1 cellular context compared by ENCODE assay signal in the genomic region with DNA sequence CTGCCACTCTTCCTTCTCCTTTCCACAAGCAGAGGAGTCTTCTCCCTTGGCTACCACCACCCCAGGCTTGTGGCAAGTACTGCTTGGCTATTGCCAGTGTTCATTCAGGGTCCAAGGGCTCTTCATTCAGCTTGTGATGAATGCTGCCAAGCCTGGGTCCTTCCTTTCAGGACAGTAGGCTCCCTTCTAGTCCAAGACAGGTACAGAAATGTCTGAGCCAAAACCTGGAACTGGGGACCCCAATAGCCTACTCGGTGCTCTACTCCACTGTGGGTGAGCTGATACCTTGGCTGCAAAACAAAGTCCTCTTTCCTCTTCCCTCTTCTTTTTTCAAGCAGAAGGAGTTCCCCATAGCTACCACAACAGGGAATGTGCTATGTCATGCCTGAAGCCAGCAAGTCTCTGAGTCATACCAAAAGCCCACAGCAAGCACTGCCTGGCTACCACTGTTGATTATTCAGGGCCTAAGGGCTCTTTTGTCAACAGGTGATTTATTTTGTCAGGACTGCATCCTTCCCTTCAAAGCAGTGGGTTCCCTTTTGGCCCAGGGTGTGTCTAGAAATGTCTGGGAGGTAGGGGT.
TF ChIP-seq lines count a peak whose summit lies in the region.

No MANE protein-coding gene starts in this region.

TF ChIP-seq in GM12878, 131 proteins besides CTCF, POLR2A, EP300 and RAD21 (continued from another document and continues in another):
- TF ChIP-seq, protein P1, sequence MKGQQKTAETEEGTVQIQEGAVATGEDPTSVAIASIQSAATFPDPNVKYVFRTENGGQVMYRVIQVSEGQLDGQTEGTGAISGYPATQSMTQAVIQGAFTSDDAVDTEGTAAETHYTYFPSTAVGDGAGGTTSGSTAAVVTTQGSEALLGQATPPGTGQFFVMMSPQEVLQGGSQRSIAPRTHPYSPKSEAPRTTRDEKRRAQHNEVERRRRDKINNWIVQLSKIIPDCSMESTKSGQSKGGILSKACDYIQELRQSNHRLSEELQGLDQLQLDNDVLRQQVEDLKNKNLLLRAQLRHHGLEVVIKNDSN (IDR thresholded peaks at IDR 0.05; ENCODE audit: borderline replicate concordance, extremely low read length, insufficient read depth, low read depth, low read length): no peak
- TF ChIP-seq HCFC1 (IDR thresholded peaks at IDR 0.05; ENCODE audit: low read length) (no peak), IRF4 (IDR thresholded peaks at IDR 0.05; ENCODE audit: low read depth, low read length) (peak; percentile 56; the same call in 1 of the 2 replicates), SRF (IDR thresholded peaks at IDR 0.05; ENCODE audit: low read depth in 2 of 2, low read length in 2 of 2) (no peak), PAX5 (IDR thresholded peaks at IDR 0.05; ENCODE audit: borderline replicate concordance, low read depth, low read length) (no peak), NRF1 (conservative IDR thresholded peaks at IDR 0.05; ENCODE audit: low read depth, low read length) (no peak), MTA2 (IDR thresholded peaks at IDR 0.05; ENCODE audit: low read depth) (no peak), CREM (IDR thresholded peaks at IDR 0.05; ENCODE audit: low read depth) (no peak), ZZZ3 (IDR thresholded peaks at IDR 0.05; ENCODE audit: control insufficient read depth, insufficient read length, low read depth) (no peak), KAT2A (conservative IDR thresholded peaks at IDR 0.05; ENCODE audit: control insufficient read depth, low read depth, low read length) (no peak), RUNX3 (IDR thresholded peaks at IDR 0.05; ENCODE audit: low read length) (peak; percentile 44), POLR2AphosphoS5 (IDR thresholded peaks at IDR 0.05; ENCODE audit: low read length) (no peak), TARDBP (IDR thresholded peaks at IDR 0.05; ENCODE audit: borderline replicate concordance) (no peak), CHD1 (IDR thresholded peaks at IDR 0.05; ENCODE audit: low read depth, low read length) (no peak), HDAC2 (IDR thresholded peaks at IDR 0.05) (no peak), WRNIP1 (IDR thresholded peaks at IDR 0.05; ENCODE audit: borderline replicate concordance, low read depth, low read length) (no peak), IKZF2 (IDR thresholded peaks at IDR 0.05) (peak; percentile 81 to 84), MYB (IDR thresholded peaks at IDR 0.05; ENCODE audit: borderline replicate concordance, low read depth, low read length) (no peak), RELA (IDR thresholded peaks at IDR 0.05; ENCODE audit: borderline replicate concordance, partially characterized antibody) (no peak), BHLHE40 (IDR thresholded peaks at IDR 0.05; ENCODE audit: borderline replicate concordance in 1 of 2, low read depth in 2 of 2, low read length in 1 of 2) (peak in 1 of 2 experiments; percentile 8; a peak in 1 of 4 replicates), TCF12 (IDR thresholded peaks at IDR 0.05; ENCODE audit: low read depth, low read length) (no peak), POU2F2 (IDR thresholded peaks at IDR 0.05; ENCODE audit: borderline replicate concordance, low read depth, low read length) (peak; percentile 44; the same call in 1 of the 3 replicates), SUZ12 (IDR thresholded peaks at IDR 0.05; ENCODE audit: unreplicated experiment) (no peak), CBFB (IDR thresholded peaks at IDR 0.05; ENCODE audit: low read depth) (no peak), SIN3A (IDR thresholded peaks at IDR 0.05; ENCODE audit: low read depth, low read length) (no peak), ATF7 (IDR thresholded peaks at IDR 0.05; ENCODE audit: low read depth) (0 out of 2 replicates have a peak, but pooled peaks have one; percentile 15), CEBPB (IDR thresholded peaks at IDR 0.05; ENCODE audit: borderline replicate concordance in 1 of 2, low read depth in 2 of 2, low read length in 2 of 2) (no peak), SMAD5 (IDR thresholded peaks at IDR 0.05; ENCODE audit: low read depth) (no peak), ZNF622 (IDR thresholded peaks at IDR 0.05) (no peak), BACH1 (IDR thresholded peaks at IDR 0.05; ENCODE audit: borderline replicate concordance) (peak; percentile 82; the same call in 1 of the 2 replicates), RAD51 (IDR thresholded peaks at IDR 0.05) (no peak), EGR1 (IDR thresholded peaks at IDR 0.05; ENCODE audit: borderline replicate concordance in 1 of 2, low read depth in 2 of 2, low read length in 2 of 2) (no peak), JUND (IDR thresholded peaks at IDR 0.05; ENCODE audit: low read depth, low read length) (no peak), DPF2 (IDR thresholded peaks at IDR 0.05) (0 out of 2 replicates have a peak, but pooled peaks have one; percentile 53), PAX8 (IDR thresholded peaks at IDR 0.05) (no peak), SMAD1 (IDR thresholded peaks at IDR 0.05; ENCODE audit: low read depth, partially characterized antibody) (no peak), NFYA (IDR thresholded peaks at IDR 0.05; ENCODE audit: borderline replicate concordance, low read depth, low read length) (no peak), ZNF217 (IDR thresholded peaks at IDR 0.05) (no peak), YY1 (IDR thresholded peaks at IDR 0.05; ENCODE audit: low read depth, low read length) (no peak), GABPA (IDR thresholded peaks at IDR 0.05; ENCODE audit: low read depth) (no peak), SREBF2 (IDR thresholded peaks at IDR 0.05; ENCODE audit: low read length) (no peak)
- TF ChIP-seq, protein P2, sequence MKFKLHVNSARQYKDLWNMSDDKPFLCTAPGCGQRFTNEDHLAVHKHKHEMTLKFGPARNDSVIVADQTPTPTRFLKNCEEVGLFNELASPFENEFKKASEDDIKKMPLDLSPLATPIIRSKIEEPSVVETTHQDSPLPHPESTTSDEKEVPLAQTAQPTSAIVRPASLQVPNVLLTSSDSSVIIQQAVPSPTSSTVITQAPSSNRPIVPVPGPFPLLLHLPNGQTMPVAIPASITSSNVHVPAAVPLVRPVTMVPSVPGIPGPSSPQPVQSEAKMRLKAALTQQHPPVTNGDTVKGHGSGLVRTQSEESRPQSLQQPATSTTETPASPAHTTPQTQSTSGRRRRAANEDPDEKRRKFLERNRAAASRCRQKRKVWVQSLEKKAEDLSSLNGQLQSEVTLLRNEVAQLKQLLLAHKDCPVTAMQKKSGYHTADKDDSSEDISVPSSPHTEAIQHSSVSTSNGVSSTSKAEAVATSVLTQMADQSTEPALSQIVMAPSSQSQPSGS (IDR thresholded peaks at IDR 0.05; ENCODE audit: low read length): no peak
- TF ChIP-seq, protein P3, sequence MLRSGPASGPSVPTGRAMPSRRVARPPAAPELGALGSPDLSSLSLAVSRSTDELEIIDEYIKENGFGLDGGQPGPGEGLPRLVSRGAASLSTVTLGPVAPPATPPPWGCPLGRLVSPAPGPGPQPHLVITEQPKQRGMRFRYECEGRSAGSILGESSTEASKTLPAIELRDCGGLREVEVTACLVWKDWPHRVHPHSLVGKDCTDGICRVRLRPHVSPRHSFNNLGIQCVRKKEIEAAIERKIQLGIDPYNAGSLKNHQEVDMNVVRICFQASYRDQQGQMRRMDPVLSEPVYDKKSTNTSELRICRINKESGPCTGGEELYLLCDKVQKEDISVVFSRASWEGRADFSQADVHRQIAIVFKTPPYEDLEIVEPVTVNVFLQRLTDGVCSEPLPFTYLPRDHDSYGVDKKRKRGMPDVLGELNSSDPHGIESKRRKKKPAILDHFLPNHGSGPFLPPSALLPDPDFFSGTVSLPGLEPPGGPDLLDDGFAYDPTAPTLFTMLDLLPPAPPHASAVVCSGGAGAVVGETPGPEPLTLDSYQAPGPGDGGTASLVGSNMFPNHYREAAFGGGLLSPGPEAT (IDR thresholded peaks at IDR 0.05; ENCODE audit: low read depth): 0 out of 2 replicates have a peak, but pooled peaks have one; percentile 45
- TF ChIP-seq, protein P4, sequence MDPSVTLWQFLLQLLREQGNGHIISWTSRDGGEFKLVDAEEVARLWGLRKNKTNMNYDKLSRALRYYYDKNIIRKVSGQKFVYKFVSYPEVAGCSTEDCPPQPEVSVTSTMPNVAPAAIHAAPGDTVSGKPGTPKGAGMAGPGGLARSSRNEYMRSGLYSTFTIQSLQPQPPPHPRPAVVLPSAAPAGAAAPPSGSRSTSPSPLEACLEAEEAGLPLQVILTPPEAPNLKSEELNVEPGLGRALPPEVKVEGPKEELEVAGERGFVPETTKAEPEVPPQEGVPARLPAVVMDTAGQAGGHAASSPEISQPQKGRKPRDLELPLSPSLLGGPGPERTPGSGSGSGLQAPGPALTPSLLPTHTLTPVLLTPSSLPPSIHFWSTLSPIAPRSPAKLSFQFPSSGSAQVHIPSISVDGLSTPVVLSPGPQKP (IDR thresholded peaks at IDR 0.05; ENCODE audit: low read depth, low read length): no peak
- TF ChIP-seq, protein P5, sequence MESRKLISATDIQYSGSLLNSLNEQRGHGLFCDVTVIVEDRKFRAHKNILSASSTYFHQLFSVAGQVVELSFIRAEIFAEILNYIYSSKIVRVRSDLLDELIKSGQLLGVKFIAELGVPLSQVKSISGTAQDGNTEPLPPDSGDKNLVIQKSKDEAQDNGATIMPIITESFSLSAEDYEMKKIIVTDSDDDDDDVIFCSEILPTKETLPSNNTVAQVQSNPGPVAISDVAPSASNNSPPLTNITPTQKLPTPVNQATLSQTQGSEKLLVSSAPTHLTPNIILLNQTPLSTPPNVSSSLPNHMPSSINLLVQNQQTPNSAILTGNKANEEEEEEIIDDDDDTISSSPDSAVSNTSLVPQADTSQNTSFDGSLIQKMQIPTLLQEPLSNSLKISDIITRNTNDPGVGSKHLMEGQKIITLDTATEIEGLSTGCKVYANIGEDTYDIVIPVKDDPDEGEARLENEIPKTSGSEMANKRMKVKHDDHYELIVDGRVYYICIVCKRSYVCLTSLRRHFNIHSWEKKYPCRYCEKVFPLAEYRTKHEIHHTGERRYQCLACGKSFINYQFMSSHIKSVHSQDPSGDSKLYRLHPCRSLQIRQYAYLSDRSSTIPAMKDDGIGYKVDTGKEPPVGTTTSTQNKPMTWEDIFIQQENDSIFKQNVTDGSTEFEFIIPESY (IDR thresholded peaks at IDR 0.05): no peak
- TF ChIP-seq, protein P6, sequence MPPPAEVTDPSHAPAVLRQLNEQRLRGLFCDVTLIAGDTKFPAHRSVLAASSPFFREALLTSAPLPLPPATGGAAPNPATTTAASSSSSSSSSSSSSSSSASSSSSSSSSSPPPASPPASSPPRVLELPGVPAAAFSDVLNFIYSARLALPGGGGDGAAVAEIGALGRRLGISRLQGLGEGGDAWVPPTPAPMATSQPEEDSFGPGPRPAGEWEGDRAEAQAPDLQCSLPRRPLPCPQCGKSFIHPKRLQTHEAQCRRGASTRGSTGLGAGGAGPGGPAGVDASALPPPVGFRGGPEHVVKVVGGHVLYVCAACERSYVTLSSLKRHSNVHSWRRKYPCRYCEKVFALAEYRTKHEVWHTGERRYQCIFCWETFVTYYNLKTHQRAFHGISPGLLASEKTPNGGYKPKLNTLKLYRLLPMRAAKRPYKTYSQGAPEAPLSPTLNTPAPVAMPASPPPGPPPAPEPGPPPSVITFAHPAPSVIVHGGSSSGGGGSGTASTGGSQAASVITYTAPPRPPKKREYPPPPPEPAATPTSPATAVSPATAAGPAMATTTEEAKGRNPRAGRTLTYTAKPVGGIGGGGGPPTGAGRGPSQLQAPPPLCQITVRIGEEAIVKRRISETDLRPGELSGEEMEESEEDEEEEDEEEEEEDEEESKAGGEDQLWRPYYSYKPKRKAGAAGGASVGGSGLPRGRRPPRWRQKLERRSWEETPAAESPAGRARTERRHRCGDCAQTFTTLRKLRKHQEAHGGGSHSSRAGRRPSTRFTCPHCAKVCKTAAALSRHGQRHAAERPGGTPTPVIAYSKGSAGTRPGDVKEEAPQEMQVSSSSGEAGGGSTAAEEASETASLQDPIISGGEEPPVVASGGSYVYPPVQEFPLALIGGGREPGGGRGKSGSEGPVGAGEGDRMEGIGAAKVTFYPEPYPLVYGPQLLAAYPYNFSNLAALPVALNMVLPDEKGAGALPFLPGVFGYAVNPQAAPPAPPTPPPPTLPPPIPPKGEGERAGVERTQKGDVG (CRISPR knock-in tag; IDR thresholded peaks at IDR 0.05): no peak
- TF ChIP-seq, protein P7, sequence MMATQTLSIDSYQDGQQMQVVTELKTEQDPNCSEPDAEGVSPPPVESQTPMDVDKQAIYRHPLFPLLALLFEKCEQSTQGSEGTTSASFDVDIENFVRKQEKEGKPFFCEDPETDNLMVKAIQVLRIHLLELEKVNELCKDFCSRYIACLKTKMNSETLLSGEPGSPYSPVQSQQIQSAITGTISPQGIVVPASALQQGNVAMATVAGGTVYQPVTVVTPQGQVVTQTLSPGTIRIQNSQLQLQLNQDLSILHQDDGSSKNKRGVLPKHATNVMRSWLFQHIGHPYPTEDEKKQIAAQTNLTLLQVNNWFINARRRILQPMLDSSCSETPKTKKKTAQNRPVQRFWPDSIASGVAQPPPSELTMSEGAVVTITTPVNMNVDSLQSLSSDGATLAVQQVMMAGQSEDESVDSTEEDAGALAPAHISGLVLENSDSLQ (IDR thresholded peaks at IDR 0.05): no peak
- TF ChIP-seq, protein P8, sequence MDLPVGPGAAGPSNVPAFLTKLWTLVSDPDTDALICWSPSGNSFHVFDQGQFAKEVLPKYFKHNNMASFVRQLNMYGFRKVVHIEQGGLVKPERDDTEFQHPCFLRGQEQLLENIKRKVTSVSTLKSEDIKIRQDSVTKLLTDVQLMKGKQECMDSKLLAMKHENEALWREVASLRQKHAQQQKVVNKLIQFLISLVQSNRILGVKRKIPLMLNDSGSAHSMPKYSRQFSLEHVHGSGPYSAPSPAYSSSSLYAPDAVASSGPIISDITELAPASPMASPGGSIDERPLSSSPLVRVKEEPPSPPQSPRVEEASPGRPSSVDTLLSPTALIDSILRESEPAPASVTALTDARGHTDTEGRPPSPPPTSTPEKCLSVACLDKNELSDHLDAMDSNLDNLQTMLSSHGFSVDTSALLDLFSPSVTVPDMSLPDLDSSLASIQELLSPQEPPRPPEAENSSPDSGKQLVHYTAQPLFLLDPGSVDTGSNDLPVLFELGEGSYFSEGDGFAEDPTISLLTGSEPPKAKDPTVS (IDR thresholded peaks at IDR 0.05; ENCODE audit: low read depth, low read length): no peak
- TF ChIP-seq, protein P9, sequence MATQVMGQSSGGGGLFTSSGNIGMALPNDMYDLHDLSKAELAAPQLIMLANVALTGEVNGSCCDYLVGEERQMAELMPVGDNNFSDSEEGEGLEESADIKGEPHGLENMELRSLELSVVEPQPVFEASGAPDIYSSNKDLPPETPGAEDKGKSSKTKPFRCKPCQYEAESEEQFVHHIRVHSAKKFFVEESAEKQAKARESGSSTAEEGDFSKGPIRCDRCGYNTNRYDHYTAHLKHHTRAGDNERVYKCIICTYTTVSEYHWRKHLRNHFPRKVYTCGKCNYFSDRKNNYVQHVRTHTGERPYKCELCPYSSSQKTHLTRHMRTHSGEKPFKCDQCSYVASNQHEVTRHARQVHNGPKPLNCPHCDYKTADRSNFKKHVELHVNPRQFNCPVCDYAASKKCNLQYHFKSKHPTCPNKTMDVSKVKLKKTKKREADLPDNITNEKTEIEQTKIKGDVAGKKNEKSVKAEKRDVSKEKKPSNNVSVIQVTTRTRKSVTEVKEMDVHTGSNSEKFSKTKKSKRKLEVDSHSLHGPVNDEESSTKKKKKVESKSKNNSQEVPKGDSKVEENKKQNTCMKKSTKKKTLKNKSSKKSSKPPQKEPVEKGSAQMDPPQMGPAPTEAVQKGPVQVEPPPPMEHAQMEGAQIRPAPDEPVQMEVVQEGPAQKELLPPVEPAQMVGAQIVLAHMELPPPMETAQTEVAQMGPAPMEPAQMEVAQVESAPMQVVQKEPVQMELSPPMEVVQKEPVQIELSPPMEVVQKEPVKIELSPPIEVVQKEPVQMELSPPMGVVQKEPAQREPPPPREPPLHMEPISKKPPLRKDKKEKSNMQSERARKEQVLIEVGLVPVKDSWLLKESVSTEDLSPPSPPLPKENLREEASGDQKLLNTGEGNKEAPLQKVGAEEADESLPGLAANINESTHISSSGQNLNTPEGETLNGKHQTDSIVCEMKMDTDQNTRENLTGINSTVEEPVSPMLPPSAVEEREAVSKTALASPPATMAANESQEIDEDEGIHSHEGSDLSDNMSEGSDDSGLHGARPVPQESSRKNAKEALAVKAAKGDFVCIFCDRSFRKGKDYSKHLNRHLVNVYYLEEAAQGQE (IDR thresholded peaks at IDR 0.05; ENCODE audit: low read depth, low read length): no peak
